ENCODE assay signal across 8 cellular contexts in the genomic region with DNA sequence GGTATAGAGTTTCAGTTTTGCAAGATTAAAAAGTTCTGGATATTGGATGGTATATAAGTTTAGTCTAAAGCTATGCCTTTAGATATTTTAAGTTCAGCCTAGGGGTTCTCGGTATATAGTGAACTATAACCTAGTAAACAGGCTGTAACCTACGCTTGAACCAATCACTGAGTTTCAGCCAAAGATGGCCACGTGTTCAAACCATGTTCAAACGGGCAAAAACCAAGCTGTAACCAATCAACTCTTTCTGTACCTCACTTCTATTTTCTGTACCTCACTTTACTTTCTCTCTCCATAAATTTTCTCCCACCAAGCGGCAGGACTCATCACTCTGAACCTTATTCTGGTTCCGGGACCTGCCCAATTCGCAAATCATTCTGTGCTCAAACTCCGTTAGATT. TPM values are rescaled to one million over a fixed set of nuclear protein-coding genes. Genes with fewer than 3 reads are reported as not detected.
DNase-seq lines count a peak whose midpoint lies in the region; ATAC-seq and TF ChIP-seq lines count a peak whose summit lies in the region.

No MANE protein-coding gene starts in this region.

- H3K4me3 Mint-ChIP-seq in endodermal cell: peak overlapping the region; percentile 8

- peaks cover 3% of the 10 kb centered on the region for H3K4me1 Mint-ChIP-seq in endodermal cell

- DNase-seq in GM06990 (ENCODE audit: extremely low read depth, insufficient read length) (no peak), OCI-LY7 (ENCODE audit: low spot score) (peak; percentile 37), endodermal cell (no peak), psoas muscle (no peak), NCI-H345 (lab: John Stamatoyannopoulos, UW) (no peak), NCI-H1436 treated with DMSO at 0.1 percent for 48 hours (lab: John Stamatoyannopoulos, UW) (no peak), foreskin melanocyte (no peak)

- TSS peak; percentile 60 for BruUV-seq in OCI-LY7 (replicated peaks; lab: Mats Ljungman, UMichigan)

- TF ChIP-seq CTCF in GM06990 (IDR thresholded peaks at IDR 0.05; ENCODE audit: insufficient read depth, low read length, poor library complexity, severe bottlenecking): no peak
- no peak for TF ChIP-seq CTCF in OCI-LY7 (conservative IDR thresholded peaks at IDR 0.05; ENCODE audit: low read length)
- TF ChIP-seq CTCF in endodermal cell (conservative IDR thresholded peaks at IDR 0.05): no peak
- no peak for TF ChIP-seq CTCF in psoas muscle (IDR thresholded peaks at IDR 0.05)

- peak overlapping the region; percentile 80 for H3K4me2 ChIP-seq in OCI-LY7 (ENCODE audit: low read length)

- H4K20me1 ChIP-seq in OCI-LY7 (ENCODE audit: insufficient read depth, low read length): no peaks in the 10 kb centered on the region

- intact Hi-C loops in OCI-LY7 (cut with micrococcal nuclease; ENCODE audit: unreplicated experiment) (loop anchor here (2.0 to 5.0 kb wide), 2 partner anchors 134 to 449 kb away; partner anchors contain the start of gene HELB), psoas muscle (cut with DNase I) (loop anchor here in 1 of 2 donors (2.0 to 5.0 kb wide), 2 partner anchors 134 to 1099 kb away; partner anchors contain the start of genes CAND1 and HELB)

- H3K9me2 ChIP-seq in OCI-LY7 (ENCODE audit: insufficient read depth, low read length): no peaks in the 10 kb centered on the region

- H3K36me3 Mint-ChIP-seq in endodermal cell (ENCODE audit: low read depth): peaks cover 13% of the 10 kb centered on the region

- 92 to 96% methylated on average over 5 to 8 of the region's 8 CpGs for WGBS in endodermal cell (ENCODE audit: insufficient coverage in 1 of 2, insufficient read length in 1 of 2), 2 experiments
- WGBS in psoas muscle, 3 donors: 54 to 58% (median 56%) methylated on average over 8 of the region's 8 CpGs

- H3K79me2 ChIP-seq in OCI-LY7 (ENCODE audit: insufficient read depth, low read depth, low read length): peaks cover 57% of the 10 kb centered on the region

- ATAC-seq in psoas muscle (no peak), GM21515 (IDR thresholded peaks at IDR 0.05; ENCODE audit: unreplicated experiment) (no peak)

- no peak overlapping the region for H3K27ac Mint-ChIP-seq in endodermal cell

- peaks cover 36% of the 10 kb centered on the region for H3K9me3 Mint-ChIP-seq in endodermal cell

- no peak overlapping the region for H3K9ac ChIP-seq in endodermal cell (ENCODE audit: extremely low read depth, low read length, poor library complexity, severe bottlenecking)

- CTCF ChIA-PET in OCI-LY7 (lab: Charles Lee; ENCODE audit: unreplicated experiment): interaction anchor here (1.2 to 1.6 kb wide), 2 partner anchors 9 to 1100 kb away, joined by 4 read pairs; no protein-coding TSS in a partner anchor

- POLR2A ChIA-PET in OCI-LY7 (lab: Charles Lee): interaction anchor here (0.7 to 2.6 kb wide), 16 partner anchors 7 to 524 kb away, joined by 3 to 30 read pairs (median 4); partner anchors contain the start of gene LLPH

- H3K9me3 ChIP-seq in OCI-LY7 (ENCODE audit: low read length): peaks cover 26% of the 10 kb centered on the region
- H3K9me3 ChIP-seq in endodermal cell (ENCODE audit: control insufficient read depth, low read length): peaks cover 41% of the 10 kb centered on the region
- no peaks in the 10 kb centered on the region for H3K9me3 ChIP-seq in psoas muscle

- H3K4me1 ChIP-seq in OCI-LY7 (ENCODE audit: insufficient read depth, low read length, poor library complexity, severe bottlenecking) (peaks cover 23% of the 10 kb centered on the region), endodermal cell (ENCODE audit: control insufficient read depth, insufficient read depth, low read length) (no peaks in the 10 kb centered on the region), psoas muscle (peaks cover 13% of the 10 kb centered on the region)

- H2AFZ ChIP-seq in OCI-LY7 (ENCODE audit: low read length): peak overlapping the region; percentile 35; the same call in 1 of the 2 replicates

- no peaks in the 10 kb centered on the region for H3K27me3 Mint-ChIP-seq in endodermal cell (ENCODE audit: insufficient read depth)

- H3K27me3 ChIP-seq in GM06990 (replicated peaks; ENCODE audit: control insufficient read depth, insufficient read depth, low read length) (no peaks in the 10 kb centered on the region), endodermal cell (ENCODE audit: control insufficient read depth, insufficient read depth, low read length, poor library complexity, severe bottlenecking) (no peaks in the 10 kb centered on the region), psoas muscle (ENCODE audit: insufficient read depth in 3 of 3, low read length in 2 of 3) (no peaks in the 10 kb centered on the region)

- peak overlapping the region; percentile 92 for H3K4me3 ChIP-seq in GM06990 (replicated peaks; ENCODE audit: low read depth, low read length)
- H3K4me3 ChIP-seq in OCI-LY7 (ENCODE audit: low read depth, low read length, poor library complexity, severe bottlenecking): peak overlapping the region; percentile 80
- peak overlapping the region; percentile 85 for H3K4me3 ChIP-seq in endodermal cell (ENCODE audit: low read length)
- H3K4me3 ChIP-seq in psoas muscle: peak overlapping the region; percentile 98

- H3K27ac ChIP-seq in OCI-LY7 (ENCODE audit: low read depth, low read length, poor library complexity, severe bottlenecking) (peak overlapping the region; percentile 93), endodermal cell (ENCODE audit: low read depth, low read length) (no peak overlapping the region), psoas muscle (peak overlapping the region; percentile 100)

- H3K36me3 ChIP-seq in GM06990 (ENCODE audit: control insufficient read depth, insufficient read depth, low read length) (no peaks in the 10 kb centered on the region; the same call in 1 of the 2 replicates), OCI-LY7 (ENCODE audit: insufficient read depth, low read length) (peaks cover 41% of the 10 kb centered on the region), endodermal cell (ENCODE audit: control insufficient read depth, insufficient read depth, low read length) (peaks cover 5% of the 10 kb centered on the region), psoas muscle (ENCODE audit: insufficient read depth in 1 of 2, low read depth in 1 of 2) (peaks cover 0 to 9% of the 10 kb centered on the region in 2 donors)

RNA-seq across cellular contexts. Expression of gene TMBIM4, which starts 1.4 kb away (rescaled TPM):
- 16.0 and 19.2 TPM in 2 replicates for total RNA-seq in OCI-LY7 (2014; rRNA removed; shearing (Covaris generic))
- 57.0 and 62.7 TPM in 2 replicates for total RNA-seq in OCI-LY7 (2022)
- total RNA-seq in endodermal cell: 10 to 100 TPM; 18.7 to 21.9 TPM
- 65.3 TPM for polyA plus RNA-seq in endodermal cell (2013, experiment 1 of 2)
- 46.0 TPM for polyA plus RNA-seq in endodermal cell (2013, experiment 2 of 2)
- 10 to 100 TPM; 35.1 to 60.1 (median 42.3) TPM for total RNA-seq in psoas muscle
- polyA plus RNA-seq in psoas muscle: 10 to 100 TPM; 40.7 to 64.8 (median 44.0) TPM

RNA-seq across cellular contexts. Expression of gene IRAK3, which starts 20.6 kb away (rescaled TPM):
- total RNA-seq in OCI-LY7 (2014; rRNA removed; shearing (Covaris generic)): 0.95 TPM in 1 of 2 replicates, not detected in the other
- total RNA-seq in OCI-LY7 (2022): 0.04 and 0.08 TPM in 2 replicates
- under 1 TPM; 0.27 to 0.59 TPM for total RNA-seq in endodermal cell
- polyA plus RNA-seq in endodermal cell (2013, experiment 1 of 2): 0.36 TPM
- 0.37 TPM for polyA plus RNA-seq in endodermal cell (2013, experiment 2 of 2)
- 1 to 10 TPM; 1.5 to 4.0 (median 3.6) TPM for total RNA-seq in psoas muscle
- polyA plus RNA-seq in psoas muscle: 1 to 10 TPM in 2 of 3 donors, under 1 TPM in 1; 0.97 to 2.2 (median 1.3) TPM

RNA-seq across cellular contexts. Expression of gene LLPH, which starts 37.9 kb away (rescaled TPM):
- 5.7 and 17.0 TPM in 2 replicates for total RNA-seq in OCI-LY7 (2014; rRNA removed; shearing (Covaris generic))
- 34.5 and 39.6 TPM in 2 replicates for total RNA-seq in OCI-LY7 (2022)
- total RNA-seq in endodermal cell: 10 to 100 TPM; 16.5 to 25.7 TPM
- polyA plus RNA-seq in endodermal cell (2013, experiment 1 of 2): 18.4 TPM
- polyA plus RNA-seq in endodermal cell (2013, experiment 2 of 2): 20.4 TPM
- 10 to 100 TPM; 13.4 to 28.9 (median 22.0) TPM for total RNA-seq in psoas muscle
- polyA plus RNA-seq in psoas muscle: 10 to 100 TPM; 22.9 to 57.1 (median 53.3) TPM
